In the genomic region with DNA sequence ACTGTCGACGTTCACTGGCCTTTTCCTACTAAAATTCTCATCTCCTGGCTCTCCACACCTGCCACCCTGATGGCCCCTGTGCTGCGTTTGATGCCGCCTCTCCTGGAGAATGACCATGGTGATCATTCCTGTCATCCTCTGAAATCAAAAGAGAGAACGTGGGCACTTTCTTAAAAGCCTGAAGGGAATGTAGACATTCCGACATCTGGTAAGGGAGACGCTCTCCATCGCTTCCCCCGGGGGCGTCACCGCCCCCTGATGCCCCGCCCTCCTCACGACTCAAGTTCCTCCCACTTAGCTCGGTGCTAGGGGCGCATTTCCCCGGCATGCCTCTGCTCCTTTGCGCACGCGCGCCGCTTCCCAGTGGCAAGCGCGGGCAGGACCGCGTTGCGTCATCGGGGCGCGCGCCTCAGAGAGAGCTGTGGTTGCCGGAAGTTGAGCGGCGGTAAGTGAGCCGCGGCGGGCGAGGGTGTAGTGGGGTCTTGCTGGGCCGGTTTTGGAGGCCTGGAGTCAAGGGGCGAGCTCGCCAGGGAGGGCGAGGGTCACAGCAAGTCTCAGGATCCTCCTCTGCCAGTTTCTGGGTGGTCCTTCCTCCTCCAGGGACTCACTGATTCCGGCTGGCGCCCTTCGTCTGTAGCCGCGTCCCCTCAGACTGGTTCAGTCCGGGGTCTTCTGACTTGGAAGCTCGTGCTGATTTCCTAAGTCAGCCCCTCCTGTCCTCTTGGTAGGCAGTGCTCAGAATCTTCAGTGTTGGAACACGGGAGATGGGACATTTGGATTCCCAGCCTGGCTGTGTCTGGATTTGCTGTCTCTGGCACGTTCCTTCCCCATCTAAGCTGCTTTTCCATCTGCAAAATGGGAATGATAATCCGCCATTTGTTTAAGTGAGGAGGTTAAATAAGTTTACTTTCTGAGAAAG, we compare ENCODE assay signal across 1 cellular context.
TF ChIP-seq lines count a peak whose summit lies in the region.

A gene with protein sequence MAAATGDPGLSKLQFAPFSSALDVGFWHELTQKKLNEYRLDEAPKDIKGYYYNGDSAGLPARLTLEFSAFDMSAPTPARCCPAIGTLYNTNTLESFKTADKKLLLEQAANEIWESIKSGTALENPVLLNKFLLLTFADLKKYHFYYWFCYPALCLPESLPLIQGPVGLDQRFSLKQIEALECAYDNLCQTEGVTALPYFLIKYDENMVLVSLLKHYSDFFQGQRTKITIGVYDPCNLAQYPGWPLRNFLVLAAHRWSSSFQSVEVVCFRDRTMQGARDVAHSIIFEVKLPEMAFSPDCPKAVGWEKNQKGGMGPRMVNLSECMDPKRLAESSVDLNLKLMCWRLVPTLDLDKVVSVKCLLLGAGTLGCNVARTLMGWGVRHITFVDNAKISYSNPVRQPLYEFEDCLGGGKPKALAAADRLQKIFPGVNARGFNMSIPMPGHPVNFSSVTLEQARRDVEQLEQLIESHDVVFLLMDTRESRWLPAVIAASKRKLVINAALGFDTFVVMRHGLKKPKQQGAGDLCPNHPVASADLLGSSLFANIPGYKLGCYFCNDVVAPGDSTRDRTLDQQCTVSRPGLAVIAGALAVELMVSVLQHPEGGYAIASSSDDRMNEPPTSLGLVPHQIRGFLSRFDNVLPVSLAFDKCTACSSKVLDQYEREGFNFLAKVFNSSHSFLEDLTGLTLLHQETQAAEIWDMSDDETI (plus strand): TSS at position 412 of the 919 bp plus-strand sequence. CDS start 26,299 bp downstream, outside the sequence.

TF ChIP-seq in K562, 482 proteins besides CTCF, POLR2A, EP300 and RAD21 (continued from another document and continues in another):
- TF ChIP-seq, protein P1, sequence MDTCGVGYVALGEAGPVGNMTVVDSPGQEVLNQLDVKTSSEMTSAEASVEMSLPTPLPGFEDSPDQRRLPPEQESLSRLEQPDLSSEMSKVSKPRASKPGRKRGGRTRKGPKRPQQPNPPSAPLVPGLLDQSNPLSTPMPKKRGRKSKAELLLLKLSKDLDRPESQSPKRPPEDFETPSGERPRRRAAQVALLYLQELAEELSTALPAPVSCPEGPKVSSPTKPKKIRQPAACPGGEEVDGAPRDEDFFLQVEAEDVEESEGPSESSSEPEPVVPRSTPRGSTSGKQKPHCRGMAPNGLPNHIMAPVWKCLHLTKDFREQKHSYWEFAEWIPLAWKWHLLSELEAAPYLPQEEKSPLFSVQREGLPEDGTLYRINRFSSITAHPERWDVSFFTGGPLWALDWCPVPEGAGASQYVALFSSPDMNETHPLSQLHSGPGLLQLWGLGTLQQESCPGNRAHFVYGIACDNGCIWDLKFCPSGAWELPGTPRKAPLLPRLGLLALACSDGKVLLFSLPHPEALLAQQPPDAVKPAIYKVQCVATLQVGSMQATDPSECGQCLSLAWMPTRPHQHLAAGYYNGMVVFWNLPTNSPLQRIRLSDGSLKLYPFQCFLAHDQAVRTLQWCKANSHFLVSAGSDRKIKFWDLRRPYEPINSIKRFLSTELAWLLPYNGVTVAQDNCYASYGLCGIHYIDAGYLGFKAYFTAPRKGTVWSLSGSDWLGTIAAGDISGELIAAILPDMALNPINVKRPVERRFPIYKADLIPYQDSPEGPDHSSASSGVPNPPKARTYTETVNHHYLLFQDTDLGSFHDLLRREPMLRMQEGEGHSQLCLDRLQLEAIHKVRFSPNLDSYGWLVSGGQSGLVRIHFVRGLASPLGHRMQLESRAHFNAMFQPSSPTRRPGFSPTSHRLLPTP (IDR thresholded peaks at IDR 0.05; ENCODE audit: borderline replicate concordance, extremely low read depth, insufficient read length): no peak
- TF ChIP-seq LARP7 (IDR thresholded peaks at IDR 0.05) (no peak), CBX3 (IDR thresholded peaks at IDR 0.05; ENCODE audit: borderline replicate concordance in 1 of 2, low read length in 2 of 2) (no peak), IRF2 (CRISPR knock-in tag; IDR thresholded peaks at IDR 0.05) (no peak), MCM7 (IDR thresholded peaks at IDR 0.05) (no peak), BCOR (IDR thresholded peaks at IDR 0.05) (no peak), ZNF584 (CRISPR knock-in tag; IDR thresholded peaks at IDR 0.05; ENCODE audit: low read depth) (no peak), PTBP1 (IDR thresholded peaks at IDR 0.05; ENCODE audit: low read depth, low read length) (no peak), NONO (IDR thresholded peaks at IDR 0.05; ENCODE audit: low read depth in 2 of 2, low read length in 1 of 2) (peak in 1 of 2 experiments; percentile 81; a peak in 2 of 4 replicates), CC2D1A (IDR thresholded peaks at IDR 0.05) (no peak), ARHGAP35 (IDR thresholded peaks at IDR 0.05; ENCODE audit: partially characterized antibody) (no peak), EHMT2 (IDR thresholded peaks at IDR 0.05) (no peak), PYGO2 (tag; IDR thresholded peaks at IDR 0.05) (no peak), E2F3 (CRISPR knock-in tag; IDR thresholded peaks at IDR 0.05) (no peak; the same call in 1 of the 2 replicates), RBM25 (IDR thresholded peaks at IDR 0.05; ENCODE audit: low read depth, low read length, severe bottlenecking) (no peak), CBX2 (IDR thresholded peaks at IDR 0.05; ENCODE audit: insufficient read depth, low read length, poor library complexity, severe bottlenecking) (no peak), PTTG1 (tag; IDR thresholded peaks at IDR 0.05; ENCODE audit: low read depth) (no peak), ESRRA (IDR thresholded peaks at IDR 0.05; ENCODE audit: borderline replicate concordance, low read depth) (peak; percentile 68; the same call in 1 of the 2 replicates), SAFB (IDR thresholded peaks at IDR 0.05; ENCODE audit: borderline replicate concordance, low read depth, low read length) (no peak), RBFOX2 (IDR thresholded peaks at IDR 0.05; ENCODE audit: low read depth, low read length) (peak; percentile 99), ARID1B (IDR thresholded peaks at IDR 0.05) (no peak), STAG1 (CRISPR knock-in tag; IDR thresholded peaks at IDR 0.05; ENCODE audit: borderline replicate concordance) (no peak), TAF9B (IDR thresholded peaks at IDR 0.05; ENCODE audit: partially characterized antibody) (peak; percentile 48), SRF (CRISPR knock-in tag; IDR thresholded peaks at IDR 0.05) (peak in 1 of 2 experiments; percentile 75; a peak in 2 of 4 replicates), BRCA1 (IDR thresholded peaks at IDR 0.05) (no peak), BRCA1 (CRISPR knock-in tag; IDR thresholded peaks at IDR 0.05) (no peak), FOXJ3 (CRISPR knock-in tag; IDR thresholded peaks at IDR 0.05) (no peak), ZNF24 (IDR thresholded peaks at IDR 0.05) (no peak), ZKSCAN3 (CRISPR knock-in tag; IDR thresholded peaks at IDR 0.05) (no peak), KLF13 (tag; IDR thresholded peaks at IDR 0.05; ENCODE audit: borderline replicate concordance, low read depth) (peak; percentile 94), POLR2B (IDR thresholded peaks at IDR 0.05; ENCODE audit: low read depth, partially characterized antibody) (peak; percentile 92), MTA3 (IDR thresholded peaks at IDR 0.05; ENCODE audit: borderline replicate concordance) (peak; percentile 45; the same call in 1 of the 2 replicates), MIER1 (IDR thresholded peaks at IDR 0.05; ENCODE audit: low read depth) (no peak)
- TF ChIP-seq, protein P2, sequence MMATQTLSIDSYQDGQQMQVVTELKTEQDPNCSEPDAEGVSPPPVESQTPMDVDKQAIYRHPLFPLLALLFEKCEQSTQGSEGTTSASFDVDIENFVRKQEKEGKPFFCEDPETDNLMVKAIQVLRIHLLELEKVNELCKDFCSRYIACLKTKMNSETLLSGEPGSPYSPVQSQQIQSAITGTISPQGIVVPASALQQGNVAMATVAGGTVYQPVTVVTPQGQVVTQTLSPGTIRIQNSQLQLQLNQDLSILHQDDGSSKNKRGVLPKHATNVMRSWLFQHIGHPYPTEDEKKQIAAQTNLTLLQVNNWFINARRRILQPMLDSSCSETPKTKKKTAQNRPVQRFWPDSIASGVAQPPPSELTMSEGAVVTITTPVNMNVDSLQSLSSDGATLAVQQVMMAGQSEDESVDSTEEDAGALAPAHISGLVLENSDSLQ (IDR thresholded peaks at IDR 0.05): peak; percentile 63
- TF ChIP-seq, protein P3, sequence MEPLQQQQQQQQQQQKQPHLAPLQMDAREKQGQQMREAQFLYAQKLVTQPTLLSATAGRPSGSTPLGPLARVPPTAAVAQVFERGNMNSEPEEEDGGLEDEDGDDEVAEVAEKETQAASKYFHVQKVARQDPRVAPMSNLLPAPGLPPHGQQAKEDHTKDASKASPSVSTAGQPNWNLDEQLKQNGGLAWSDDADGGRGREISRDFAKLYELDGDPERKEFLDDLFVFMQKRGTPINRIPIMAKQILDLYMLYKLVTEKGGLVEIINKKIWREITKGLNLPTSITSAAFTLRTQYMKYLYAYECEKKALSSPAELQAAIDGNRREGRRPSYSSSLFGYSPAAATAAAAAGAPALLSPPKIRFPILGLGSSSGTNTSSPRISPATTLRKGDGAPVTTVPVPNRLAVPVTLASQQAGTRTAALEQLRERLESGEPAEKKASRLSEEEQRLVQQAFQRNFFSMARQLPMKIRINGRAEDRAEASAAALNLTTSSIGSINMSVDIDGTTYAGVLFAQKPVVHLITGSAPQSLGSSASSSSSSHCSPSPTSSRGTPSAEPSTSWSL (CRISPR knock-in tag; IDR thresholded peaks at IDR 0.05; ENCODE audit: borderline replicate concordance): no peak
- TF ChIP-seq, protein P4, sequence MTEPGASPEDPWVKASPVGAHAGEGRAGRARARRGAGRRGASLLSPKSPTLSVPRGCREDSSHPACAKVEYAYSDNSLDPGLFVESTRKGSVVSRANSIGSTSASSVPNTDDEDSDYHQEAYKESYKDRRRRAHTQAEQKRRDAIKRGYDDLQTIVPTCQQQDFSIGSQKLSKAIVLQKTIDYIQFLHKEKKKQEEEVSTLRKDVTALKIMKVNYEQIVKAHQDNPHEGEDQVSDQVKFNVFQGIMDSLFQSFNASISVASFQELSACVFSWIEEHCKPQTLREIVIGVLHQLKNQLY (CRISPR knock-in tag; conservative IDR thresholded peaks at IDR 0.05): no peak
- TF ChIP-seq, protein P5, sequence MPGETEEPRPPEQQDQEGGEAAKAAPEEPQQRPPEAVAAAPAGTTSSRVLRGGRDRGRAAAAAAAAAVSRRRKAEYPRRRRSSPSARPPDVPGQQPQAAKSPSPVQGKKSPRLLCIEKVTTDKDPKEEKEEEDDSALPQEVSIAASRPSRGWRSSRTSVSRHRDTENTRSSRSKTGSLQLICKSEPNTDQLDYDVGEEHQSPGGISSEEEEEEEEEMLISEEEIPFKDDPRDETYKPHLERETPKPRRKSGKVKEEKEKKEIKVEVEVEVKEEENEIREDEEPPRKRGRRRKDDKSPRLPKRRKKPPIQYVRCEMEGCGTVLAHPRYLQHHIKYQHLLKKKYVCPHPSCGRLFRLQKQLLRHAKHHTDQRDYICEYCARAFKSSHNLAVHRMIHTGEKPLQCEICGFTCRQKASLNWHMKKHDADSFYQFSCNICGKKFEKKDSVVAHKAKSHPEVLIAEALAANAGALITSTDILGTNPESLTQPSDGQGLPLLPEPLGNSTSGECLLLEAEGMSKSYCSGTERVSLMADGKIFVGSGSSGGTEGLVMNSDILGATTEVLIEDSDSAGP (CRISPR knock-in tag; IDR thresholded peaks at IDR 0.05): no peak
- TF ChIP-seq, protein P6, sequence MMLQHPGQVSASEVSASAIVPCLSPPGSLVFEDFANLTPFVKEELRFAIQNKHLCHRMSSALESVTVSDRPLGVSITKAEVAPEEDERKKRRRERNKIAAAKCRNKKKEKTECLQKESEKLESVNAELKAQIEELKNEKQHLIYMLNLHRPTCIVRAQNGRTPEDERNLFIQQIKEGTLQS (IDR thresholded peaks at IDR 0.05): peak; percentile 100
- TF ChIP-seq, protein P6 (CRISPR knock-in tag; conservative IDR thresholded peaks at IDR 0.05): peak; percentile 100
- TF ChIP-seq, protein P7, sequence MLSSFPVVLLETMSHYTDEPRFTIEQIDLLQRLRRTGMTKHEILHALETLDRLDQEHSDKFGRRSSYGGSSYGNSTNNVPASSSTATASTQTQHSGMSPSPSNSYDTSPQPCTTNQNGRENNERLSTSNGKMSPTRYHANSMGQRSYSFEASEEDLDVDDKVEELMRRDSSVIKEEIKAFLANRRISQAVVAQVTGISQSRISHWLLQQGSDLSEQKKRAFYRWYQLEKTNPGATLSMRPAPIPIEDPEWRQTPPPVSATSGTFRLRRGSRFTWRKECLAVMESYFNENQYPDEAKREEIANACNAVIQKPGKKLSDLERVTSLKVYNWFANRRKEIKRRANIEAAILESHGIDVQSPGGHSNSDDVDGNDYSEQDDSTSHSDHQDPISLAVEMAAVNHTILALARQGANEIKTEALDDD (IDR thresholded peaks at IDR 0.05): no peak
- TF ChIP-seq, protein P8, sequence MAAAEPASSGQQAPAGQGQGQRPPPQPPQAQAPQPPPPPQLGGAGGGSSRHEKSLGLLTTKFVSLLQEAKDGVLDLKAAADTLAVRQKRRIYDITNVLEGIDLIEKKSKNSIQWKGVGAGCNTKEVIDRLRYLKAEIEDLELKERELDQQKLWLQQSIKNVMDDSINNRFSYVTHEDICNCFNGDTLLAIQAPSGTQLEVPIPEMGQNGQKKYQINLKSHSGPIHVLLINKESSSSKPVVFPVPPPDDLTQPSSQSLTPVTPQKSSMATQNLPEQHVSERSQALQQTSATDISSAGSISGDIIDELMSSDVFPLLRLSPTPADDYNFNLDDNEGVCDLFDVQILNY (CRISPR knock-in tag; IDR thresholded peaks at IDR 0.05): 0 out of 2 replicates have a peak, but pooled peaks have one; percentile 35
- TF ChIP-seq, protein P9, sequence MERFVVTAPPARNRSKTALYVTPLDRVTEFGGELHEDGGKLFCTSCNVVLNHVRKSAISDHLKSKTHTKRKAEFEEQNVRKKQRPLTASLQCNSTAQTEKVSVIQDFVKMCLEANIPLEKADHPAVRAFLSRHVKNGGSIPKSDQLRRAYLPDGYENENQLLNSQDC (CRISPR knock-in tag; IDR thresholded peaks at IDR 0.05): 0 out of 2 replicates have a peak, but pooled peaks have one; percentile 54
- TF ChIP-seq, protein P10, sequence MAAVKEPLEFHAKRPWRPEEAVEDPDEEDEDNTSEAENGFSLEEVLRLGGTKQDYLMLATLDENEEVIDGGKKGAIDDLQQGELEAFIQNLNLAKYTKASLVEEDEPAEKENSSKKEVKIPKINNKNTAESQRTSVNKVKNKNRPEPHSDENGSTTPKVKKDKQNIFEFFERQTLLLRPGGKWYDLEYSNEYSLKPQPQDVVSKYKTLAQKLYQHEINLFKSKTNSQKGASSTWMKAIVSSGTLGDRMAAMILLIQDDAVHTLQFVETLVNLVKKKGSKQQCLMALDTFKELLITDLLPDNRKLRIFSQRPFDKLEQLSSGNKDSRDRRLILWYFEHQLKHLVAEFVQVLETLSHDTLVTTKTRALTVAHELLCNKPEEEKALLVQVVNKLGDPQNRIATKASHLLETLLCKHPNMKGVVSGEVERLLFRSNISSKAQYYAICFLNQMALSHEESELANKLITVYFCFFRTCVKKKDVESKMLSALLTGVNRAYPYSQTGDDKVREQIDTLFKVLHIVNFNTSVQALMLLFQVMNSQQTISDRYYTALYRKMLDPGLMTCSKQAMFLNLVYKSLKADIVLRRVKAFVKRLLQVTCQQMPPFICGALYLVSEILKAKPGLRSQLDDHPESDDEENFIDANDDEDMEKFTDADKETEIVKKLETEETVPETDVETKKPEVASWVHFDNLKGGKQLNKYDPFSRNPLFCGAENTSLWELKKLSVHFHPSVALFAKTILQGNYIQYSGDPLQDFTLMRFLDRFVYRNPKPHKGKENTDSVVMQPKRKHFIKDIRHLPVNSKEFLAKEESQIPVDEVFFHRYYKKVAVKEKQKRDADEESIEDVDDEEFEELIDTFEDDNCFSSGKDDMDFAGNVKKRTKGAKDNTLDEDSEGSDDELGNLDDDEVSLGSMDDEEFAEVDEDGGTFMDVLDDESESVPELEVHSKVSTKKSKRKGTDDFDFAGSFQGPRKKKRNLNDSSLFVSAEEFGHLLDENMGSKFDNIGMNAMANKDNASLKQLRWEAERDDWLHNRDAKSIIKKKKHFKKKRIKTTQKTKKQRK (IDR thresholded peaks at IDR 0.05; ENCODE audit: borderline replicate concordance, low read depth, low read length): no peak
